Comparison of ENCODE assay signal across 8 cellular contexts in the genomic region with DNA sequence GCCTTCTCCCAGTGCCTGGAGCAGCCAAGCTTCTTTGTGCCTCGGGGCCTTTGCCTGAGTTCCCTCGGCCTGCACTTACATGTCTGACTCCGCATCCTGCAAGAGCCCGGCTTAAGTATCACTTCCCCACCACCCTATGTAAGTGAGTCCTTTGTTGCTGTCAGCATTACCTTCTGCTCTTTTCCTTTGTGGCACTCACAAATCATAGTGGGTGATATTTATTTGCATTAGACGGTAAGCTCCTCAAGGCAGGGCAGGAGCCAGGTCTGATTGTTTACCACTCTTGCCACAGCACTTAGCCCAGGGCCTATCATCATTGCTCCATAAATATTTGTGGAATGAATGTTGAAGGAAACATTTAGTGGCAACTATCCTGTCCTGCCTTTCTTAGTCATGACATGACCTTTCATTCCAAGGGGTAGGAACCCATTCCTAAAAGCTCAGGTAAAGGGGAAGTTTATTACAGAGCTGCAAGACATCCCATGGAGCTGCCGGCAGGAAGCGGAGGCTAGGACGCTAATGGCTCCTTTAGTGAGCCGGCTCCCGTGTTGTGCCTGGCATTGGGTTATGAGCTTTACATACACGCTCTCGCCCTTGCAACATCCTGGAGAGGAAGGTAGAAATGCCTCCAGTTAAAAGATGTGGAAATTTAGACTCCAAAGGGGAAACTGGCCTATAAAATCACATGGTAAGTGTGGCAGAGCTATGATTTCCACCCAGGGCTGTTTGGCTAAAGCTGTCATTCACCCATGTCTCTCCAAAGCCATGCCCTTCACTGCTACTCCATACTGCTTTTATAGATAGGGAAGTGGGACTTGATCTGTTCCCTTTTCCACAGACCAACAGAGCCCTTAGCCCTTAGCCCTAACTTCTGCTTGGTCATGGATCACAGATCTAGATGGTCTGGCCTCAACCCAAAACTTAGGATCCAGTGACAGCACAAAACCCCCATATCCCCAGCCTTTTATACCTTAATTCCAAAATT. TPM values are rescaled to one million over a fixed set of nuclear protein-coding genes. Genes with fewer than 3 reads are reported as not detected.
DNase-seq lines count a peak whose midpoint lies in the region; ATAC-seq and TF ChIP-seq lines count a peak whose summit lies in the region.

No MANE protein-coding gene starts in this region.

- H3K27me3 Mint-ChIP-seq in HFFc6 (ENCODE audit: insufficient read depth), result no peaks in the 10 kb centered on the region; the same call in 1 of the 2 replicates

- H3K36me3 Mint-ChIP-seq in HFFc6 (ENCODE audit: low read depth), result no peaks in the 10 kb centered on the region; the same call in 1 of the 2 replicates

- H3K4me1 ChIP-seq in PC-9 (replicated peaks; ENCODE audit: insufficient read depth) (peaks cover 22% of the 10 kb centered on the region), mesendoderm (ENCODE audit: control insufficient read depth, low read depth, low read length) (peaks cover 7% of the 10 kb centered on the region)

- H3K9me2 ChIP-seq in PC-9 (ENCODE audit: insufficient read depth), result no peaks in the 10 kb centered on the region

- H3K4me3 ChIP-seq in PC-9 (no peak overlapping the region), mesendoderm (ENCODE audit: low read length) (no peak overlapping the region)

- peak; percentile 50 for DNase-seq in HFFc6
- DNase-seq in PC-9, result peak in 1 of 2 experiments; percentile 84
- peak; percentile 73 for DNase-seq in mesendoderm
- no peak for DNase-seq in anterior cingulate cortex (lab: John Stamatoyannopoulos, UW)
- no peak for DNase-seq in T-helper 1 cell
- DNase-seq in RKO (ENCODE audit: low spot score), result no peak
- no peak for DNase-seq in activated T-cell treated with anti-CD3 and anti-CD28 coated beads, Interleukin-2, amount 50 U/mL, for 48 hours

- no peak overlapping the region for H4K5ac ChIP-seq in mesendoderm (ENCODE audit: low read length)

- no peak overlapping the region for H3K4ac ChIP-seq in mesendoderm (ENCODE audit: low read depth, low read length)

- no peaks in the 10 kb centered on the region; the same call in 1 of the 2 replicates for H3K36me3 ChIP-seq in PC-9 (ENCODE audit: low read depth)
- no peaks in the 10 kb centered on the region for H3K36me3 ChIP-seq in mesendoderm (ENCODE audit: control insufficient read depth, insufficient read depth, low read length)

- no peak overlapping the region for H4K8ac ChIP-seq in mesendoderm (ENCODE audit: low read depth, low read length)

- peaks cover 13% of the 10 kb centered on the region; the same call in 1 of the 2 replicates for H3F3A ChIP-seq in PC-9 (ENCODE audit: insufficient read depth, low read depth)

- H3K79me2 ChIP-seq in PC-9 (ENCODE audit: low read depth) (peaks cover 9% of the 10 kb centered on the region; the same call in 1 of the 2 replicates), mesendoderm (ENCODE audit: control insufficient read depth, insufficient read depth, low read length) (no peaks in the 10 kb centered on the region)

- H3K27ac Mint-ChIP-seq in HFFc6, result peak overlapping the region; percentile 29

- peaks cover 33% of the 10 kb centered on the region for H3K4me1 Mint-ChIP-seq in HFFc6 (ENCODE audit: low read depth)

- no peak overlapping the region for H2BK15ac ChIP-seq in mesendoderm (replicated peaks; ENCODE audit: low read depth)

- TF ChIP-seq CTCF in HFFc6 (IDR thresholded peaks at IDR 0.05) (no peak), PC-9 (conservative IDR thresholded peaks at IDR 0.05) (no peak)

- POLR2A ChIA-PET in PC-9 (lab: Charles Lee; ENCODE audit: unreplicated experiment), result no interaction called here

- no peak overlapping the region for H2BK5ac ChIP-seq in mesendoderm (ENCODE audit: low read length)

- no peaks in the 10 kb centered on the region for H4K20me1 ChIP-seq in PC-9 (ENCODE audit: insufficient read depth)

- intact Hi-C loops in PC-9 (cut with micrococcal nuclease; ENCODE audit: unreplicated experiment), result no loop called here

- no peak overlapping the region for H3K56ac ChIP-seq in mesendoderm (ENCODE audit: low read length)

- H3K9me3 ChIP-seq in PC-9 (ENCODE audit: insufficient read depth, low read depth), result 0 out of 2 replicates have a peak, but pooled peaks cover 5% of the 10 kb centered on the region

- H3K9ac ChIP-seq in mesendoderm (ENCODE audit: low read length), result no peak overlapping the region

- H2AFZ ChIP-seq in PC-9, result no peak overlapping the region

- no peak overlapping the region for H2BK120ac ChIP-seq in mesendoderm (ENCODE audit: low read depth, low read length)

- CTCF ChIA-PET in PC-9 (lab: Charles Lee), result no interaction called here

- H3K18ac ChIP-seq in mesendoderm (ENCODE audit: low read length), result no peak overlapping the region

- H2AK5ac ChIP-seq in mesendoderm (ENCODE audit: low read length), result no peak overlapping the region

- H3K4me3 Mint-ChIP-seq in HFFc6, result no peak overlapping the region

- H3K79me1 ChIP-seq in mesendoderm (ENCODE audit: low read length), result peaks cover 7% of the 10 kb centered on the region

- BruUV-seq in PC-9 (replicated peaks; lab: Mats Ljungman, UMichigan), result no TSS peak

- no peaks in the 10 kb centered on the region for H3K9me3 Mint-ChIP-seq in HFFc6

- peak; percentile 33 for ATAC-seq in GM18502 (IDR thresholded peaks at IDR 0.05; ENCODE audit: poor library complexity, unreplicated experiment)

- no peaks in the 10 kb centered on the region for H3K27me3 ChIP-seq in PC-9 (ENCODE audit: insufficient read depth, low read depth)
- H3K27me3 ChIP-seq in mesendoderm (ENCODE audit: insufficient read depth, low read length, poor library complexity), result no peaks in the 10 kb centered on the region

- WGBS in mesendoderm (ENCODE audit: extremely low coverage, insufficient coverage, low lambda C conversion rate), result no CpG with 5 or more reads among the region's 12 CpGs

- H3K4me2 ChIP-seq in PC-9, result peak overlapping the region; percentile 21; the same call in 1 of the 2 replicates
- H3K4me2 ChIP-seq in mesendoderm (ENCODE audit: low read length), result no peak overlapping the region

- H3K27ac ChIP-seq in PC-9 (peak overlapping the region; percentile 53), mesendoderm (ENCODE audit: low read depth, low read length) (peak overlapping the region; percentile 9)

- H3K23ac ChIP-seq in mesendoderm (ENCODE audit: low read length), result no peak overlapping the region

RNA-seq across cellular contexts. Expression of gene GM2A, which starts 5.0 kb away (rescaled TPM):
- total RNA-seq in HFFc6 (2021; fragmentation: NEBNext Ultra II Directional; extraction: Animal tissue kit (Norgen Biotek cat#: 25700)), result 10 to 100 TPM; 26.0 to 34.8 (median 28.5) TPM
- total RNA-seq in PC-9 (2021), result 24.5 and 26.7 TPM in 2 replicates
- 18.3 TPM for polyA plus RNA-seq in mesendoderm (2013, experiment 1 of 2)
- 17.9 TPM for polyA plus RNA-seq in mesendoderm (2013, experiment 2 of 2)

RNA-seq across cellular contexts. Expression of gene CCDC69, which starts 34.1 kb away (rescaled TPM):
- total RNA-seq in HFFc6 (2021; fragmentation: NEBNext Ultra II Directional; extraction: Animal tissue kit (Norgen Biotek cat#: 25700)), result 1 to 10 TPM in 1 of 6 experiments, under 1 TPM in 5; 0.43 to 1.1 (median 0.71) TPM
- 0.35 and 0.50 TPM in 2 replicates for total RNA-seq in PC-9 (2021)
- 6.4 TPM for polyA plus RNA-seq in mesendoderm (2013, experiment 1 of 2)
- polyA plus RNA-seq in mesendoderm (2013, experiment 2 of 2), result 6.3 TPM

RNA-seq across cellular contexts. Expression of gene SLC36A3, which starts 45.5 kb away (rescaled TPM):
- total RNA-seq in HFFc6 (2021; fragmentation: NEBNext Ultra II Directional; extraction: Animal tissue kit (Norgen Biotek cat#: 25700)), result not detected
- total RNA-seq in PC-9 (2021), result not detected in 2 replicates
- polyA plus RNA-seq in mesendoderm (2013, experiment 1 of 2), result not detected
- polyA plus RNA-seq in mesendoderm (2013, experiment 2 of 2), result not detected

Comparison
In these comparisons a context has a peak if more than half of its experiments do, and no peak if none do; other contexts are left out.
1. DNase-seq: peak in HFFc6 (single experiment) and mesendoderm (single experiment); none in anterior cingulate cortex (0 of 58), T-helper 1 cell (0 of 5), RKO (single experiment) and activated T-cell treated with anti-CD3 and anti-CD28 coated beads, Interleukin-2, amount 50 U/mL, for 48 hours (0 of 2).